In genomic region chr4:41815478-41815877, GRCh38 we compare ENCODE assay signal across 30 cellular contexts.
"Had no signal": no experiment of that assay in that cellular context is flagged by ENCODE, and none has a peak within 500 bp of the region (broad histone marks: within the 10 kb centered on the region; RNA-seq: fewer than 3 reads in every experiment).

No MANE protein-coding gene starts in this region.

- H3K4me3 Mint-ChIP-seq: activated CD4-positive, alpha-beta T cell treated with anti-CD3 and anti-CD28 coated beads for 36 hours; activated CD4-positive, alpha-beta T cell treated with anti-CD3 and anti-CD28 coated beads, Interleukin-2, amount 10 ng/mL, durations not matched to agents 7 days and 5 days; activated CD8-positive, alpha-beta T cell treated with anti-CD3 and anti-CD28 coated beads, Interleukin-2, amount 10 ng/mL, durations not matched to agents 7 days and 5 days; activated naive CD4-positive, alpha-beta T cell treated with anti-CD3 and anti-CD28 coated beads, Interleukin-2, amount 50 U/mL, for 24 hours; activated naive CD8-positive, alpha-beta T cell treated with anti-CD3 and anti-CD28 coated beads, Interleukin-2, amount 10 ng/mL, durations not matched to agents 7 days and 5 days; activated T-cell treated with anti-CD3 and anti-CD28 coated beads, Interleukin-2, amount 50 U/mL, for 24 hours; T-helper 1 cell treated with Interleukin-12 subunit alpha and Interleukin-12 subunit beta and Interleukin-4 antibody, amounts not matched to agents 30 μg/mL and 1 μg/mL, for 36 hours; T-helper 2 cell treated with Interferon-gamma antibody and Interleukin-4, amounts not matched to agents 5 μg/mL and 100 μg/mL, for 36 hours had no signal

- H3K4me2 ChIP-seq: PC-9 had no signal

- H3K27me3 ChIP-seq: ascending aorta had no signal

- H3K36me3 Mint-ChIP-seq: activated naive CD4-positive, alpha-beta T cell treated with anti-CD3 and anti-CD28 coated beads, Interleukin-2, amount 50 U/mL, for 24 hours; activated naive CD8-positive, alpha-beta T cell treated with anti-CD3 and anti-CD28 coated beads, Interleukin-2, amount 10 ng/mL, durations not matched to agents 7 days and 5 days had no signal

- H3K4me3 ChIP-seq: ascending aorta, PC-9 had no signal

- H3K4me1 ChIP-seq: ascending aorta had no signal

- FAIRE-seq: RCC 7860, TTC549 had no signal

- DNase-seq: activated CD4-positive, alpha-beta T cell treated with anti-CD3 and anti-CD28 coated beads for 36 hours; activated CD4-positive, alpha-beta T cell treated with anti-CD3 and anti-CD28 coated beads, Interleukin-2, amount 10 ng/mL, durations not matched to agents 7 days and 5 days; activated CD4-positive, alpha-beta T cell treated with anti-CD3 and anti-CD28 coated beads, Interleukin-2, amount 50 U/mL, for 48 hours; activated CD8-positive, alpha-beta T cell treated with anti-CD3 and anti-CD28 coated beads, Interleukin-2, amount 10 ng/mL, durations not matched to agents 7 days and 5 days; activated gamma-delta T cell; activated naive CD4-positive, alpha-beta T cell treated with Interleukin-2 at 50 U/mL for 16 hours; activated naive CD8-positive, alpha-beta T cell treated with anti-CD3 and anti-CD28 coated beads, Interleukin-2, amount 10 ng/mL, durations not matched to agents 7 days and 5 days; activated T-cell treated with anti-CD3 and anti-CD28 coated beads, Interleukin-2, amount 50 U/mL, for 24 hours; amygdala; cerebellar nuclear complex; NCI-H1105; NCI-H1417 treated with DMSO at 0.1 percent for 48 hours; NCI-H187 treated with DMSO at 0.1 percent for 48 hours; NCI-H2081; NCI-H2171 treated with DMSO at 0.1 percent for 48 hours; NCI-H2227 treated with DMSO at 0.1 percent for 48 hours; NCI-H446; NCI-H510A treated with DMSO at 0.1 percent for 48 hours; NCI-H526 treated with DMSO at 0.1 percent for 48 hours; NK-92 treated with Interleukin-12 subunit alpha and Interleukin-12 subunit beta, amount 100 ng/mL, for 24 hours; PC-9; Right ventricle myocardium superior had no signal

- H3K4me1 Mint-ChIP-seq: activated CD4-positive, alpha-beta T cell treated with anti-CD3 and anti-CD28 coated beads for 36 hours; activated CD4-positive, alpha-beta T cell treated with anti-CD3 and anti-CD28 coated beads, Interleukin-2, amount 10 ng/mL, durations not matched to agents 7 days and 5 days; activated naive CD4-positive, alpha-beta T cell treated with anti-CD3 and anti-CD28 coated beads, Interleukin-2, amount 50 U/mL, for 24 hours; activated naive CD8-positive, alpha-beta T cell treated with anti-CD3 and anti-CD28 coated beads, Interleukin-2, amount 10 ng/mL, durations not matched to agents 7 days and 5 days had no signal

- H3K27ac Mint-ChIP-seq: activated CD4-positive, alpha-beta T cell treated with anti-CD3 and anti-CD28 coated beads for 36 hours; activated CD4-positive, alpha-beta T cell treated with anti-CD3 and anti-CD28 coated beads, Interleukin-2, amount 10 ng/mL, durations not matched to agents 7 days and 5 days; activated CD8-positive, alpha-beta T cell treated with anti-CD3 and anti-CD28 coated beads, Interleukin-2, amount 10 ng/mL, durations not matched to agents 7 days and 5 days; activated naive CD4-positive, alpha-beta T cell treated with anti-CD3 and anti-CD28 coated beads, Interleukin-2, amount 50 U/mL, for 24 hours; activated naive CD8-positive, alpha-beta T cell treated with anti-CD3 and anti-CD28 coated beads, Interleukin-2, amount 10 ng/mL, durations not matched to agents 7 days and 5 days; activated T-cell treated with anti-CD3 and anti-CD28 coated beads, Interleukin-2, amount 50 U/mL, for 24 hours; activated T-helper 2 cell treated with anti-CD3 and anti-CD28 coated beads, Interferon-gamma antibody, Interleukin-2, Interleukin-4, amounts not matched to agents 10 μg/mL and 5 μg/mL and 100 μg/mL, durations not matched to agents 14 hours and 24 hours and 36 hours; T-helper 1 cell treated with Interleukin-12 subunit alpha and Interleukin-12 subunit beta and Interleukin-4 antibody, amounts not matched to agents 30 μg/mL and 1 μg/mL, for 36 hours; T-helper 2 cell treated with Interferon-gamma antibody and Interleukin-4, amounts not matched to agents 5 μg/mL and 100 μg/mL, for 36 hours had no signal

- ATAC-seq: activated CD4-positive, alpha-beta T cell treated with anti-CD3 and anti-CD28 coated beads for 36 hours; activated CD8-positive, alpha-beta T cell treated with anti-CD3 and anti-CD28 coated beads, Interleukin-2, amount 10 ng/mL, durations not matched to agents 7 days and 5 days had no signal

- H2AFZ ChIP-seq: PC-9 had no signal

- H3K9me3 Mint-ChIP-seq: activated CD4-positive, alpha-beta T cell treated with anti-CD3 and anti-CD28 coated beads, Interleukin-2, amount 10 ng/mL, durations not matched to agents 7 days and 5 days; activated T-cell treated with anti-CD3 and anti-CD28 coated beads, Interleukin-2, amount 50 U/mL, for 24 hours; activated T-helper 2 cell treated with anti-CD3 and anti-CD28 coated beads, Interferon-gamma antibody, Interleukin-2, Interleukin-4, amounts not matched to agents 10 μg/mL and 5 μg/mL and 100 μg/mL, durations not matched to agents 14 hours and 24 hours and 36 hours; T-helper 1 cell treated with Interleukin-12 subunit alpha and Interleukin-12 subunit beta and Interleukin-4 antibody, amounts not matched to agents 30 μg/mL and 1 μg/mL, for 36 hours; T-helper 2 cell treated with Interferon-gamma antibody and Interleukin-4, amounts not matched to agents 5 μg/mL and 100 μg/mL, for 36 hours had no signal

- H3K27ac ChIP-seq: ascending aorta, PC-9, RWPE1 had no signal

- H3K36me3 ChIP-seq: ascending aorta had no signal

- H3K9me3 ChIP-seq: ascending aorta had no signal
